Comparison of ENCODE assay signal across 1 cellular context in genomic region chr17:15699413-15699924, GRCh38.
TF ChIP-seq lines count a peak whose summit lies in the region.
"Not testable (repeated sequence)": the region's sequence is repeated elsewhere in the genome, so short reads cannot be mapped to it uniquely, and the experiment has no call there.

Gene ZNF286A (plus strand): TSS chr17:15699752. CDS start chr17:15700330, 578 bp downstream.

TF ChIP-seq in HepG2, 621 proteins besides CTCF, POLR2A, EP300 and RAD21 (continued from another document):
- TF ChIP-seq PRDM10 (CRISPR knock-in tag; IDR thresholded peaks at IDR 0.05; ENCODE audit: low read depth), result peak; percentile 86
- peak; percentile 51; the same call in 1 of the 2 replicates for TF ChIP-seq ZNF580 (CRISPR knock-in tag; IDR thresholded peaks at IDR 0.05; ENCODE audit: borderline replicate concordance, low read depth)
- 0 out of 2 replicates have a peak, but pooled peaks have one; percentile 28 for TF ChIP-seq PATZ1 (CRISPR knock-in tag; IDR thresholded peaks at IDR 0.05)
- TF ChIP-seq PRDM15 (CRISPR knock-in tag; IDR thresholded peaks at IDR 0.05), result peak; percentile 76; the same call in 1 of the 2 replicates
- peak; percentile 64 for TF ChIP-seq SUZ12 (IDR thresholded peaks at IDR 0.05; ENCODE audit: low read depth, low read length)
- TF ChIP-seq DRAP1 (CRISPR knock-in tag; IDR thresholded peaks at IDR 0.05), result peak; percentile 83
- peak; percentile 75; the same call in 1 of the 2 replicates for TF ChIP-seq CREM (IDR thresholded peaks at IDR 0.05)
- TF ChIP-seq CREM (CRISPR knock-in tag; IDR thresholded peaks at IDR 0.05); MAZ (CRISPR knock-in tag; IDR thresholded peaks at IDR 0.05; ENCODE audit: low read depth): not testable (repeated sequence)
- TF ChIP-seq MAZ (IDR thresholded peaks at IDR 0.05; ENCODE audit: borderline replicate concordance, low read depth, low read length), result peak; percentile 67; the same call in 1 of the 2 replicates
- peak; percentile 58 for TF ChIP-seq CREB1 (IDR thresholded peaks at IDR 0.05)
- TF ChIP-seq CREB1 (CRISPR knock-in tag; IDR thresholded peaks at IDR 0.05), result peak; percentile 65
- 0 out of 2 replicates have a peak, but pooled peaks have one; percentile 13 for TF ChIP-seq HIVEP1 (CRISPR knock-in tag; IDR thresholded peaks at IDR 0.05)
- TF ChIP-seq PAXIP1 (CRISPR knock-in tag; conservative IDR thresholded peaks at IDR 0.05), result peak; percentile 26; the same call in 1 of the 2 replicates
- 0 out of 2 replicates have a peak, but pooled peaks have one; percentile 16 for TF ChIP-seq ZNF614 (CRISPR knock-in tag; IDR thresholded peaks at IDR 0.05; ENCODE audit: borderline replicate concordance)
